Comparison of ENCODE assay signal across 11 cellular contexts in the genomic region with DNA sequence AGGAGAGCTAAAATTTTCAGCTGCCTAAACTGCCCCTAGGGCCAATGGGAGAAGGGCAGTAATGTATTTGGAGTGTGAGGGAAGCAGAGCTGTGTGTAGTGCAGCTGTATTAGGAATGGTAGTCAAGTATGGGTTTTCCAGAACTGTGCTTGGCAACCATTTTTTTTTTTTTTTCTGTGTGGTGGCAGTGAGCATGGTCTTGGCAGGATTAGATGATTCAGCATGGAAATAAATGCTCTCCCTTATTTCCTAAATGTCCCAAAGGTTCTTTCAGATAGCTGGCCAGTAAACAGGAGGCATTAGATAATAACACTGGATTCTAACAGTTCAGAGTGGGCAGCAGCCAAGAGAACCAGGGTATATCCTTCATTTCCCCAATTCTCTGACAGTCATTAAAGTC.
DNase-seq lines count a peak whose midpoint lies in the region; ATAC-seq, FAIRE-seq and TF ChIP-seq lines count a peak whose summit lies in the region.
"Had no signal": no experiment of that assay in that cellular context is flagged by ENCODE, and none has a peak within 500 bp of the region (broad histone marks: within the 10 kb centered on the region; RNA-seq: fewer than 3 reads in every experiment).

No MANE protein-coding gene starts in this region.

- peak overlapping the region; percentile 86 for H3K4me2 ChIP-seq in A549

- H3K27me3 Mint-ChIP-seq in endodermal cell (ENCODE audit: insufficient read depth), result peaks cover 5% of the 10 kb centered on the region
- peaks cover under 1 to 9% of the 10 kb centered on the region in 2 donors for H3K27me3 Mint-ChIP-seq in natural killer cell (ENCODE audit: low read depth in 2 of 2)
- H3K27me3 Mint-ChIP-seq: activated T-helper 17 cell treated with anti-CD3 and anti-CD28 coated beads, Interleukin-2, amount 50 U/mL, for 72 hours; CD4-positive, alpha-beta memory T cell had no signal

- H3K27ac Mint-ChIP-seq in endodermal cell, result no peak overlapping the region
- H3K27ac Mint-ChIP-seq in natural killer cell, result no peak overlapping the region
- H3K27ac Mint-ChIP-seq: activated T-helper 17 cell treated with anti-CD3 and anti-CD28 coated beads, Interleukin-2, amount 50 U/mL, for 72 hours; CD4-positive, alpha-beta memory T cell had no signal

- no peaks in the 10 kb centered on the region for H3K27me3 ChIP-seq in endodermal cell (ENCODE audit: control insufficient read depth, insufficient read depth, low read length, poor library complexity, severe bottlenecking)
- H3K27me3 ChIP-seq in mucosa of stomach (ENCODE audit: control insufficient read depth, insufficient read depth, low read length), result no peaks in the 10 kb centered on the region

- TF ChIP-seq POLR2A in A549 (IDR thresholded peaks at IDR 0.05; ENCODE audit: low read length), result no peak

- TF ChIP-seq EP300 in A549 (IDR thresholded peaks at IDR 0.05), result no peak

- intact Hi-C loops in natural killer cell (cut with micrococcal nuclease), result loop anchor here (10.0 kb wide), 1 partner anchor 307 kb away; no protein-coding TSS in a partner anchor

- H3K4me1 ChIP-seq in A549, result peaks cover 60% of the 10 kb centered on the region
- peaks cover 21% of the 10 kb centered on the region for H3K4me1 ChIP-seq in endodermal cell (ENCODE audit: control insufficient read depth, insufficient read depth, low read length)
- H3K4me1 ChIP-seq in mucosa of stomach (ENCODE audit: control insufficient read depth, insufficient read depth, low read length), result peaks cover 38% of the 10 kb centered on the region

- H3K4me3 ChIP-seq in A549 (peak overlapping the region; percentile 81; the same call in 2 of the 3 replicates), endodermal cell (ENCODE audit: low read length) (peak overlapping the region; percentile 84), mucosa of stomach (ENCODE audit: low read length) (no peak overlapping the region)

- H3K4me3 Mint-ChIP-seq in endodermal cell (no peak overlapping the region), natural killer cell (no peak overlapping the region)
- H3K4me3 Mint-ChIP-seq: activated T-helper 17 cell treated with anti-CD3 and anti-CD28 coated beads, Interleukin-2, amount 50 U/mL, for 72 hours; CD4-positive, alpha-beta memory T cell had no signal

- no peak overlapping the region for H3K9ac ChIP-seq in endodermal cell (ENCODE audit: extremely low read depth, low read length, poor library complexity, severe bottlenecking)
- peak overlapping the region; percentile 80 for H3K9ac ChIP-seq in mucosa of stomach (ENCODE audit: low read length)

- H3K36me3 ChIP-seq in endodermal cell (ENCODE audit: control insufficient read depth, insufficient read depth, low read length), result no peaks in the 10 kb centered on the region
- H3K36me3 ChIP-seq in mucosa of stomach (ENCODE audit: control insufficient read depth, insufficient read depth, low read length), result no peaks in the 10 kb centered on the region

- no peak for FAIRE-seq in A549 (lab: Jason Lieb, UNC)

- POLR2A ChIA-PET in A549 (lab: Yijun Ruan, JAX), result interaction anchor here (0.7 kb wide), 1 partner anchor 73 kb away, joined by 4 read pairs; no protein-coding TSS in a partner anchor

- H3K36me3 Mint-ChIP-seq in endodermal cell (ENCODE audit: low read depth) (peaks cover 2% of the 10 kb centered on the region), natural killer cell (no peaks in the 10 kb centered on the region)

- H3K9me3 ChIP-seq in A549, result no peaks in the 10 kb centered on the region
- no peaks in the 10 kb centered on the region for H3K9me3 ChIP-seq in endodermal cell (ENCODE audit: control insufficient read depth, low read length)
- H3K9me3 ChIP-seq in mucosa of stomach (ENCODE audit: control insufficient read depth, low read length), result no peaks in the 10 kb centered on the region

- H3K9me3 Mint-ChIP-seq in endodermal cell (no peaks in the 10 kb centered on the region), natural killer cell (no peaks in the 10 kb centered on the region)
- H3K9me3 Mint-ChIP-seq: activated T-helper 17 cell treated with anti-CD3 and anti-CD28 coated beads, Interleukin-2, amount 50 U/mL, for 72 hours; CD4-positive, alpha-beta memory T cell had no signal

- peaks cover 21% of the 10 kb centered on the region for H3K4me1 Mint-ChIP-seq in endodermal cell
- peaks cover 15 to 19% of the 10 kb centered on the region in 2 donors for H3K4me1 Mint-ChIP-seq in natural killer cell

- TF ChIP-seq RAD21 in A549 (conservative IDR thresholded peaks at IDR 0.05 in 1 of 2, IDR thresholded peaks at IDR 0.05 in 1 of 2), result no peak

- ATAC-seq in A549, result no peak
- ATAC-seq in natural killer cell, result no peak
- ATAC-seq: activated T-helper 17 cell treated with anti-CD3 and anti-CD28 coated beads, Interleukin-2, amount 50 U/mL, for 72 hours had no signal

- no peak for TF ChIP-seq CTCF in A549 (IDR thresholded peaks at IDR 0.05)
- TF ChIP-seq CTCF in endodermal cell (conservative IDR thresholded peaks at IDR 0.05), result no peak
- TF ChIP-seq CTCF in natural killer cell (IDR thresholded peaks at IDR 0.05), result no peak

- CTCF ChIA-PET in A549 (lab: Yijun Ruan, JAX), result interaction anchor here (1.0 to 2.7 kb wide), 3 partner anchors 16 to 431 kb away, joined by 3 to 19 read pairs (median 3); no protein-coding TSS in a partner anchor

- DNase-seq in A549 (ENCODE audit: low read depth in 1 of 2, low spot score in 1 of 2), result no peak
- peak; percentile 64 for DNase-seq in M059J (ENCODE audit: low read depth)
- DNase-seq in endodermal cell, result no peak
- no peak for DNase-seq in SKM-1 treated with dmso at 0.1 percent for 144 hours (lab: John Stamatoyannopoulos, UW; ENCODE audit: unreplicated experiment)
- no peak for DNase-seq in natural killer cell
- DNase-seq in OCI-M2 (lab: John Stamatoyannopoulos, UW; ENCODE audit: unreplicated experiment), result no peak
- DNase-seq in activated gamma-delta T cell (lab: John Stamatoyannopoulos, UW), result no peak
- DNase-seq: CD4-positive, alpha-beta memory T cell; SHP77 had no signal

- peak overlapping the region; percentile 84 to 99; a peak in 5 of 6 replicates for H3K27ac ChIP-seq in A549
- peak overlapping the region; percentile 95 for H3K27ac ChIP-seq in endodermal cell (ENCODE audit: low read depth, low read length)

TF ChIP-seq in A549, 52 proteins besides CTCF, POLR2A, EP300 and RAD21:
- no peak for TF ChIP-seq ZNF302 (CRISPR knock-in tag; IDR thresholded peaks at IDR 0.05)
- no peak for TF ChIP-seq CEBPB (IDR thresholded peaks at IDR 0.05)
- TF ChIP-seq NPAS2 (CRISPR knock-in tag; IDR thresholded peaks at IDR 0.05; ENCODE audit: borderline replicate concordance), result no peak
- no peak for TF ChIP-seq ZFP36 (IDR thresholded peaks at IDR 0.05; ENCODE audit: borderline replicate concordance, partially characterized antibody)
- TF ChIP-seq PHF8 (IDR thresholded peaks at IDR 0.05; ENCODE audit: borderline replicate concordance, low read depth), result no peak
- TF ChIP-seq NR3C1 (IDR thresholded peaks at IDR 0.05), result no peak
- no peak for TF ChIP-seq EHMT2 (IDR thresholded peaks at IDR 0.05; ENCODE audit: low read depth)
- no peak for TF ChIP-seq HOXB5 (CRISPR knock-in tag; IDR thresholded peaks at IDR 0.05)
TF ChIP-seq in A549: peak in this region for 0.
